In genomic region chr4:139015948-139016451, GRCh38 we compare ENCODE assay signal across 8 cellular contexts. TPM values are rescaled to one million over a fixed set of nuclear protein-coding genes. Genes with fewer than 3 reads are reported as not detected.
DNase-seq lines count a peak whose midpoint lies in the region; ATAC-seq and TF ChIP-seq lines count a peak whose summit lies in the region.

No MANE protein-coding gene starts in this region.

- no peak overlapping the region for H3K23ac ChIP-seq in mesendoderm (ENCODE audit: low read length)

- H2BK120ac ChIP-seq in mesendoderm (ENCODE audit: low read depth, low read length): peak overlapping the region; percentile 92

- no peak overlapping the region for H2BK5ac ChIP-seq in mesendoderm (ENCODE audit: low read length)

- intact Hi-C loops in dorsolateral prefrontal cortex (cut with DNase I): loop anchor here (5.0 kb wide), 3 partner anchors 66 to 281 kb away; partner anchors contain the start of gene ELF2 (in 2 of the 2)

- CTCF ChIA-PET in HEK293T (lab: Yijun Ruan, JAX): interaction anchor here (0.9 kb wide), 1 partner anchor 16 kb away, joined by 3 read pairs; no protein-coding TSS in a partner anchor

- no peak overlapping the region for H2AK5ac ChIP-seq in mesendoderm (ENCODE audit: low read length)

- peaks cover 23% of the 10 kb centered on the region; the same call in 1 of the 2 replicates for H4K20me1 ChIP-seq in DND-41 (ENCODE audit: insufficient read depth, low read length)

- H3K9me3 ChIP-seq in DND-41 (ENCODE audit: insufficient read depth, low read length, severe bottlenecking): no peaks in the 10 kb centered on the region

- peak overlapping the region; percentile 85 for H3K4ac ChIP-seq in mesendoderm (ENCODE audit: low read depth, low read length)

- TF ChIP-seq CTCF in DND-41 (IDR thresholded peaks at IDR 0.05; ENCODE audit: borderline replicate concordance, extremely low read depth, low read length, poor library complexity, severe bottlenecking): no peak
- TF ChIP-seq CTCF in WI38 (IDR thresholded peaks at IDR 0.05; ENCODE audit: low read depth, low read length): no peak
- peak in 5 of 56 donors; percentile 2 to 12 (median 4) for TF ChIP-seq CTCF in dorsolateral prefrontal cortex (IDR thresholded peaks at IDR 0.05 in 54 of 56, conservative IDR thresholded peaks at IDR 0.05 in 2 of 56; ENCODE audit: low read depth in 1 of 56, partially characterized antibody in 56 of 56)

- H3K18ac ChIP-seq in mesendoderm (ENCODE audit: low read length): peak overlapping the region; percentile 99

- no CpG with 5 or more reads among the region's 54 CpGs for WGBS in mesendoderm (ENCODE audit: extremely low coverage, insufficient coverage, low lambda C conversion rate)

- DNase-seq in DND-41: peak; percentile 50
- DNase-seq in HT-29 (ENCODE audit: low spot score): peak; percentile 63
- DNase-seq in dorsolateral prefrontal cortex: peak in 3 of 10 donors; percentile 35 to 50 (median 49)
- peak; percentile 53 for DNase-seq in mesendoderm
- DNase-seq in stimulated activated CD8-positive, alpha-beta memory T cell treated with anti-CD3 and anti-CD28 coated beads, Interleukin-7, amount 100 ng/mL, for 24 hours (ENCODE audit: low read depth): peak; percentile 12
- DNase-seq in HEK293T (ENCODE audit: extremely low spot score): no peak

- no peaks in the 10 kb centered on the region for H3K27me3 ChIP-seq in DND-41 (ENCODE audit: insufficient read depth, low read length, poor library complexity)
- H3K27me3 ChIP-seq in dorsolateral prefrontal cortex: no peaks in the 10 kb centered on the region
- no peaks in the 10 kb centered on the region for H3K27me3 ChIP-seq in mesendoderm (ENCODE audit: insufficient read depth, low read length, poor library complexity)

- H3K56ac ChIP-seq in mesendoderm (ENCODE audit: low read length): peak overlapping the region; percentile 86

- H2AFZ ChIP-seq in DND-41 (ENCODE audit: low read depth, low read length): peak overlapping the region; percentile 84

- H4K5ac ChIP-seq in mesendoderm (ENCODE audit: low read length): no peak overlapping the region

- H3K79me2 ChIP-seq in DND-41 (ENCODE audit: insufficient read depth, low read length) (peaks cover 52% of the 10 kb centered on the region), mesendoderm (ENCODE audit: control insufficient read depth, insufficient read depth, low read length) (peaks cover 44% of the 10 kb centered on the region)

- no peak overlapping the region for H4K8ac ChIP-seq in mesendoderm (ENCODE audit: low read depth, low read length)

- H3K4me1 ChIP-seq in DND-41 (ENCODE audit: insufficient read depth, low read length) (peaks cover 47% of the 10 kb centered on the region), mesendoderm (ENCODE audit: control insufficient read depth, low read depth, low read length) (peaks cover 20% of the 10 kb centered on the region)

- ATAC-seq in DND-41 (ENCODE audit: insufficient read depth, low read depth) (no peak), GM19467 (IDR thresholded peaks at IDR 0.05; ENCODE audit: unreplicated experiment) (peak; percentile 41)

- POLR2A ChIA-PET in HEK293T (lab: Yijun Ruan, JAX): interaction anchor here (1.2 to 1.7 kb wide), 5 partner anchors 11 to 541 kb away, joined by 3 to 8 read pairs (median 5); partner anchors contain the start of gene NAA15

- H3K79me1 ChIP-seq in mesendoderm (ENCODE audit: low read length): peaks cover 3% of the 10 kb centered on the region

- H3K9ac ChIP-seq in DND-41 (ENCODE audit: low read depth, low read length) (peak overlapping the region; percentile 80), mesendoderm (ENCODE audit: low read length) (peak overlapping the region; percentile 81)

- H3K36me3 ChIP-seq in DND-41 (ENCODE audit: insufficient read depth, low read length) (peaks cover 8% of the 10 kb centered on the region; the same call in 1 of the 2 replicates), mesendoderm (ENCODE audit: control insufficient read depth, insufficient read depth, low read length) (peaks cover 2% of the 10 kb centered on the region)

- H3K4me2 ChIP-seq in DND-41 (ENCODE audit: insufficient read depth, low read length) (peak overlapping the region; percentile 76), mesendoderm (ENCODE audit: low read length) (no peak overlapping the region)

- no peak overlapping the region for H2BK15ac ChIP-seq in mesendoderm (replicated peaks; ENCODE audit: low read depth)

- H3K27ac ChIP-seq in DND-41 (ENCODE audit: low read length) (peak overlapping the region; percentile 78), dorsolateral prefrontal cortex (peak overlapping the region in 57 of 59 donors; percentile 61 to 97 (median 87)), mesendoderm (ENCODE audit: low read depth, low read length) (peak overlapping the region; percentile 89)

- H3K4me3 ChIP-seq in DND-41 (ENCODE audit: low read depth in 1 of 2, low read length in 2 of 2) (peak overlapping the region; percentile 66 to 82; a peak in 3 of 4 replicates), WI38 (ENCODE audit: low read depth, low read length) (peak overlapping the region; percentile 77), dorsolateral prefrontal cortex (peak overlapping the region; percentile 50 to 93 (median 78)), mesendoderm (ENCODE audit: low read length) (peak overlapping the region; percentile 77)

TF ChIP-seq in HEK293T, 16 proteins besides CTCF, POLR2A, EP300 and RAD21:
- TF ChIP-seq ELF4 (IDR thresholded peaks at IDR 0.05) (no peak), FOXM1 (IDR thresholded peaks at IDR 0.05; ENCODE audit: borderline replicate concordance) (no peak), SUZ12 (IDR thresholded peaks at IDR 0.05) (no peak), ZNF384 (IDR thresholded peaks at IDR 0.05) (no peak), NFRKB (IDR thresholded peaks at IDR 0.05) (no peak), CTBP1 (IDR thresholded peaks at IDR 0.05; ENCODE audit: borderline replicate concordance) (no peak), ARNT (IDR thresholded peaks at IDR 0.05) (no peak), FOXA1 (IDR thresholded peaks at IDR 0.05) (no peak), HDGF (IDR thresholded peaks at IDR 0.05; ENCODE audit: borderline replicate concordance) (no peak), TARDBP (IDR thresholded peaks at IDR 0.05) (no peak), SP1 (IDR thresholded peaks at IDR 0.05) (no peak), LEF1 (IDR thresholded peaks at IDR 0.05; ENCODE audit: borderline replicate concordance) (no peak), FOXK2 (IDR thresholded peaks at IDR 0.05) (no peak), PKNOX1 (IDR thresholded peaks at IDR 0.05) (no peak), BHLHE40 (IDR thresholded peaks at IDR 0.05; ENCODE audit: borderline replicate concordance) (no peak), L3MBTL2 (conservative IDR thresholded peaks at IDR 0.05) (no peak)

RNA-seq across cellular contexts. Expression of gene NOCT, which starts 0.4 kb away (rescaled TPM):
- total RNA-seq in HT-29 (2014; rRNA removed; shearing (Covaris generic)): 20.4 and 26.0 TPM in 2 replicates
- total RNA-seq in dorsolateral prefrontal cortex: 10 to 100 TPM in 105 of 120 experiments, 1 to 10 TPM in 15; 6.5 to 26.5 (median 12.5) TPM
- polyA plus RNA-seq in mesendoderm (2013, experiment 1 of 2): 56.3 TPM
- 58.8 TPM for polyA plus RNA-seq in mesendoderm (2013, experiment 2 of 2)
